In the genomic region with DNA sequence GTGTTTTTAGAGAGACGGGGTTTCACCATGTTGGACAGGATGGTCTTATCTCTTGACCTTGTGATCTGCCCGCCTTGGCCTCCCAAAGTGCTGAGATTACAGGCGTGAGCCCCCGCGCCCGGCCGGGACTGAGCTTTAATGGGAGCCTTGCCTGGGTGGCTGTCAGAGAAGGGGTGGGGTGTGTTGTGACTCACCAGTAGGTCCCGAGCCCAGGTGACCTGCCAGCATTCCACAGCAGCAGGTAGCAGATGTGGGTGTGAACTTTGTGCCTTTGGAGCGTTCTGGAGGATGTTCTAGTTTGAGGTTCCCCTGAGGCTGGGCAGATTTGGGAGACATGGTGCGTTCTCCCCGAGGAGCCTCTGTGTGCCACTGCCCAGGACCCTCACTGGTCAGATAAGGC, we compare ENCODE assay signal across 1 cellular context.
TF ChIP-seq lines count a peak whose summit lies in the region.

No MANE protein-coding gene starts in this region.

TF ChIP-seq in H1, 55 proteins besides CTCF, POLR2A, EP300 and RAD21:
- TF ChIP-seq TCF12 (IDR thresholded peaks at IDR 0.05; ENCODE audit: low read depth, low read length) (no peak), SUZ12 (IDR thresholded peaks at IDR 0.05; ENCODE audit: low read length) (no peak), E2F6 (IDR thresholded peaks at IDR 0.05) (no peak), GABPA (IDR thresholded peaks at IDR 0.05; ENCODE audit: borderline replicate concordance, insufficient read depth, low read length) (no peak), GTF2F1 (IDR thresholded peaks at IDR 0.05; ENCODE audit: borderline replicate concordance, low read depth, low read length) (no peak), CEBPB (IDR thresholded peaks at IDR 0.05; ENCODE audit: low read depth, low read length) (no peak), RNF2 (IDR thresholded peaks at IDR 0.05; ENCODE audit: borderline replicate concordance, low read depth, low read length, missing control alignments, poor library complexity, severe bottlenecking) (no peak), MAFK (IDR thresholded peaks at IDR 0.05; ENCODE audit: low read depth, low read length) (no peak), POLR2AphosphoS5 (IDR thresholded peaks at IDR 0.05; ENCODE audit: low read depth, low read length) (no peak), CREB1 (IDR thresholded peaks at IDR 0.05) (no peak), RBBP5 (IDR thresholded peaks at IDR 0.05; ENCODE audit: borderline replicate concordance, low read depth, low read length) (no peak)
- TF ChIP-seq, protein P1, sequence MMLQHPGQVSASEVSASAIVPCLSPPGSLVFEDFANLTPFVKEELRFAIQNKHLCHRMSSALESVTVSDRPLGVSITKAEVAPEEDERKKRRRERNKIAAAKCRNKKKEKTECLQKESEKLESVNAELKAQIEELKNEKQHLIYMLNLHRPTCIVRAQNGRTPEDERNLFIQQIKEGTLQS (IDR thresholded peaks at IDR 0.05; ENCODE audit: insufficient read depth, low read depth, low read length): no peak
- TF ChIP-seq, protein P2, sequence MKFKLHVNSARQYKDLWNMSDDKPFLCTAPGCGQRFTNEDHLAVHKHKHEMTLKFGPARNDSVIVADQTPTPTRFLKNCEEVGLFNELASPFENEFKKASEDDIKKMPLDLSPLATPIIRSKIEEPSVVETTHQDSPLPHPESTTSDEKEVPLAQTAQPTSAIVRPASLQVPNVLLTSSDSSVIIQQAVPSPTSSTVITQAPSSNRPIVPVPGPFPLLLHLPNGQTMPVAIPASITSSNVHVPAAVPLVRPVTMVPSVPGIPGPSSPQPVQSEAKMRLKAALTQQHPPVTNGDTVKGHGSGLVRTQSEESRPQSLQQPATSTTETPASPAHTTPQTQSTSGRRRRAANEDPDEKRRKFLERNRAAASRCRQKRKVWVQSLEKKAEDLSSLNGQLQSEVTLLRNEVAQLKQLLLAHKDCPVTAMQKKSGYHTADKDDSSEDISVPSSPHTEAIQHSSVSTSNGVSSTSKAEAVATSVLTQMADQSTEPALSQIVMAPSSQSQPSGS (IDR thresholded peaks at IDR 0.05; ENCODE audit: low read length): no peak
